1 cellular context compared by ENCODE assay signal in the genomic region with DNA sequence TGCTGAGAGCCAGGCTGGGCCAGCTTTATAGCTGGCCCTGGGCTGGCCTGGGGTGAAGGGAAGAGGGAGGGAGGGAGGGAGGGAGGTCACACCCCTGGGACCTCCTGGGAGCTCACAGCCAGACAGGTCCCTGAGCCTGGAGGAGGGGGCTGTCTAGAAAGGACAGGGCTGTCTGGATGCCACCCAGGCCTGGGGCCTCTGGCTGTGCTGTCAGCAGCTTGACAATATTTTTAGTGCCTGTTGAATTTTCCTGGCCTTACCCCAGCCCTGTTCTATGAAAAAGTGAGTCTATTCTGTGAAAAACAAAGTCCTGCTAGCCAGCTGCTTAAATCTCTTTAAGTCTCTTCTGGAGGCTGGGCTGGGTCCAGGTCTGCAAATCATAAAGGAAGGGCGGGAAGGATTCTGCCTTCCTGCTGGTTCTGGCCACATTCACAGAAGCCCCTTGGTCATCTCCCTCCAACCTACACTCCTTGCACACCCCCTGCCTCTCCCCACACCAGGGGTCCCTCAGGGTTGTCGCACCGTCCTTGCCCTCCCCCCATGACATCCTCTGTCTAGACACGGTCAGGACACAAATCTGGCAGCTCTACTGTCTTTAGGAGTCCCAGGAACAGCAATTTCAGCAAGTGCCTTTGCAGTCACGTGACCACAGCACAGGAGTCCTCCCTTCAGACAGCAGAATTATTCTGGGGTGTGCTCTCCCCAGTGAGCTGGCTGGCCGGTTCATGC.
A peak's percentile ranks its signal among the peaks of the same experiment; 100 is the strongest.
TF ChIP-seq lines count a peak whose summit lies in the region.

A gene with protein sequence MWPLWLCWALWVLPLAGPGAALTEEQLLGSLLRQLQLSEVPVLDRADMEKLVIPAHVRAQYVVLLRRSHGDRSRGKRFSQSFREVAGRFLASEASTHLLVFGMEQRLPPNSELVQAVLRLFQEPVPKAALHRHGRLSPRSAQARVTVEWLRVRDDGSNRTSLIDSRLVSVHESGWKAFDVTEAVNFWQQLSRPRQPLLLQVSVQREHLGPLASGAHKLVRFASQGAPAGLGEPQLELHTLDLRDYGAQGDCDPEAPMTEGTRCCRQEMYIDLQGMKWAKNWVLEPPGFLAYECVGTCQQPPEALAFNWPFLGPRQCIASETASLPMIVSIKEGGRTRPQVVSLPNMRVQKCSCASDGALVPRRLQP (minus strand): TSS at position 1 of the 729 bp plus-strand sequence. CDS start 80 bp downstream, outside the sequence.

TF ChIP-seq in GM12878, 131 proteins besides CTCF, POLR2A, EP300 and RAD21 (continued from another document):
- TF ChIP-seq, protein P1, sequence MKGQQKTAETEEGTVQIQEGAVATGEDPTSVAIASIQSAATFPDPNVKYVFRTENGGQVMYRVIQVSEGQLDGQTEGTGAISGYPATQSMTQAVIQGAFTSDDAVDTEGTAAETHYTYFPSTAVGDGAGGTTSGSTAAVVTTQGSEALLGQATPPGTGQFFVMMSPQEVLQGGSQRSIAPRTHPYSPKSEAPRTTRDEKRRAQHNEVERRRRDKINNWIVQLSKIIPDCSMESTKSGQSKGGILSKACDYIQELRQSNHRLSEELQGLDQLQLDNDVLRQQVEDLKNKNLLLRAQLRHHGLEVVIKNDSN (IDR thresholded peaks at IDR 0.05; ENCODE audit: borderline replicate concordance, extremely low read length, insufficient read depth, low read depth, low read length) = peak; percentile 52
- TF ChIP-seq NR2C2 (IDR thresholded peaks at IDR 0.05; ENCODE audit: borderline replicate concordance, control insufficient read depth, insufficient read length, low read depth) (no peak), BHLHE40 (IDR thresholded peaks at IDR 0.05; ENCODE audit: borderline replicate concordance in 1 of 2, low read depth in 2 of 2, low read length in 1 of 2) (peak in 1 of 2 experiments; percentile 67; a peak in 2 of 4 replicates), KDM1A (IDR thresholded peaks at IDR 0.05; ENCODE audit: borderline replicate concordance) (no peak), PAX5 (IDR thresholded peaks at IDR 0.05; ENCODE audit: borderline replicate concordance, low read depth, low read length) (no peak)
- TF ChIP-seq, protein P2, sequence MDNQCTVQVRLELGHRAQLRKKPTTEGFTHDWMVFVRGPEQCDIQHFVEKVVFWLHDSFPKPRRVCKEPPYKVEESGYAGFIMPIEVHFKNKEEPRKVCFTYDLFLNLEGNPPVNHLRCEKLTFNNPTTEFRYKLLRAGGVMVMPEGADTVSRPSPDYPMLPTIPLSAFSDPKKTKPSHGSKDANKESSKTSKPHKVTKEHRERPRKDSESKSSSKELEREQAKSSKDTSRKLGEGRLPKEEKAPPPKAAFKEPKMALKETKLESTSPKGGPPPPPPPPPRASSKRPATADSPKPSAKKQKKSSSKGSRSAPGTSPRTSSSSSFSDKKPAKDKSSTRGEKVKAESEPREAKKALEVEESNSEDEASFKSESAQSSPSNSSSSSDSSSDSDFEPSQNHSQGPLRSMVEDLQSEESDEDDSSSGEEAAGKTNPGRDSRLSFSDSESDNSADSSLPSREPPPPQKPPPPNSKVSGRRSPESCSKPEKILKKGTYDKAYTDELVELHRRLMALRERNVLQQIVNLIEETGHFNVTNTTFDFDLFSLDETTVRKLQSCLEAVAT (IDR thresholded peaks at IDR 0.05) = no peak
